In genomic region chr4:144051494-144051893, GRCh38 we compare ENCODE assay signal across 12 cellular contexts. TPM values are rescaled to one million over a fixed set of nuclear protein-coding genes. Genes with fewer than 3 reads are reported as not detected.
"Had no signal": no experiment of that assay in that cellular context is flagged by ENCODE, and none has a peak within 500 bp of the region (broad histone marks: within the 10 kb centered on the region; RNA-seq: fewer than 3 reads in every experiment).

No MANE protein-coding gene starts in this region.

RNA-seq across cellular contexts. Expression of gene GYPB, which starts 32.3 kb away (rescaled TPM):
- total RNA-seq: OCI-LY7, PC-3, PC-9, Peyer's patch, Right ventricle myocardium inferior, Right ventricle myocardium superior, RPMI7951, SJCRH30, SJSA1, SK-MEL-5, T-cell had no signal
- polyA plus RNA-seq: SK-N-SH had no signal
